Comparison of ENCODE assay signal across 8 cellular contexts in genomic region chr7:155371884-155372781, GRCh38.
A peak's percentile ranks its signal among the peaks of the same experiment; 100 is the strongest.
DNase-seq lines count a peak whose midpoint lies in the region; ATAC-seq, FAIRE-seq and TF ChIP-seq lines count a peak whose summit lies in the region.

No MANE protein-coding gene starts in this region.

- H3K4me1 Mint-ChIP-seq in neural progenitor cell (peaks cover 32% of the 10 kb centered on the region), Caco-2 (ENCODE audit: low read depth, unreplicated experiment) (peaks cover 6% of the 10 kb centered on the region)

- RAD21 ChIA-PET in GM12878 (lab: Charles Lee; ENCODE audit: unreplicated experiment) = no interaction called here

- H3K4me3 ChIP-seq in GM06990 (replicated peaks; ENCODE audit: low read depth, low read length) = no peak overlapping the region; the same call in none of the 2 replicates
- no peak overlapping the region for H3K4me3 ChIP-seq in HFF-Myc (replicated peaks; ENCODE audit: low read depth, low read length)
- peak overlapping the region; percentile 36; the same call in 1 of the 2 replicates for H3K4me3 ChIP-seq in GM12878
- H3K4me3 ChIP-seq in neural progenitor cell = no peak overlapping the region
- no peak overlapping the region for H3K4me3 ChIP-seq in Caco-2 (ENCODE audit: low read depth, low read length)

- no peak overlapping the region for H3K27ac Mint-ChIP-seq in neural progenitor cell
- H3K27ac Mint-ChIP-seq in Caco-2 (ENCODE audit: unreplicated experiment) = no peak overlapping the region

- POLR2A ChIA-PET in GM12878 (lab: Charles Lee) (no interaction called here), Caco-2 (lab: Charles Lee) (no interaction called here)

- H3K27ac ChIP-seq in GM12878 (ENCODE audit: control insufficient read depth, insufficient read depth) (no peak overlapping the region), neural progenitor cell (no peak overlapping the region)

- H3K4me2 ChIP-seq in GM12878 (ENCODE audit: control insufficient read depth, insufficient read depth) (peak overlapping the region; percentile 35; the same call in 1 of the 2 replicates), neural progenitor cell (peak overlapping the region; percentile 54)

- H3F3A ChIP-seq in neural progenitor cell (ENCODE audit: low read depth) = peaks cover 7% of the 10 kb centered on the region

- H3K9me3 Mint-ChIP-seq in neural progenitor cell (peaks cover 8% of the 10 kb centered on the region), Caco-2 (ENCODE audit: unreplicated experiment) (no peaks in the 10 kb centered on the region)

- H3K27me3 ChIP-seq in GM06990 (replicated peaks; ENCODE audit: control insufficient read depth, insufficient read depth, low read length) (peaks cover 11% of the 10 kb centered on the region), GM12878 (replicated peaks in 1 of 2; ENCODE audit: control insufficient read depth in 2 of 2, insufficient read depth in 2 of 2, low read length in 1 of 2) (peaks cover 13 to 47% of the 10 kb centered on the region in 2 experiments), neural progenitor cell (peaks cover 89% of the 10 kb centered on the region), Caco-2 (replicated peaks; ENCODE audit: control insufficient read depth, insufficient read depth, low read length) (peaks cover 2% of the 10 kb centered on the region; the same call in 1 of the 2 replicates)

- TF ChIP-seq CTCF in GM06990 (IDR thresholded peaks at IDR 0.05; ENCODE audit: insufficient read depth, low read length, poor library complexity, severe bottlenecking) (peak; percentile 49), HFF-Myc (IDR thresholded peaks at IDR 0.05; ENCODE audit: low read depth, low read length, missing control alignments) (peak; percentile 60), GM12878 (IDR thresholded peaks at IDR 0.05 in 2 of 3, conservative IDR thresholded peaks at IDR 0.05 in 1 of 3; ENCODE audit: control insufficient read depth in 2 of 3, extremely low read depth in 1 of 3, insufficient read depth in 1 of 3, low read depth in 3 of 3, low read length in 3 of 3) (peak; percentile 36 to 57 (median 40)), neural progenitor cell (IDR thresholded peaks at IDR 0.05) (peak; percentile 41), Caco-2 (IDR thresholded peaks at IDR 0.05; ENCODE audit: insufficient read depth in 1 of 2, low read depth in 1 of 2, low read length in 1 of 2, severe bottlenecking in 1 of 2, unreplicated experiment in 1 of 2) (peak in 1 of 2 experiments; percentile 23)

- CTCF ChIA-PET in GM12878 (lab: Yijun Ruan, JAX) (interaction anchor here (0.6 to 3.9 kb wide), 3 partner anchors 27 to 445 kb away, joined by 4 to 10 read pairs (median 4); no protein-coding TSS in a partner anchor), Caco-2 (lab: Charles Lee) (interaction anchor here (0.6 kb wide), 1 partner anchor 10 kb away, joined by 3 read pairs; no protein-coding TSS in a partner anchor)

- 4% methylated on average over 82 of the region's 82 CpGs for WGBS in GM12878 (ENCODE audit: insufficient coverage, insufficient replicate concordance, low lambda C conversion rate, missing lambda C conversion rate)

- intact Hi-C loops in GM12878 (cut with micrococcal nuclease; ENCODE audit: unreplicated experiment) (no loop called here), Caco-2 (cut with micrococcal nuclease; ENCODE audit: unreplicated experiment) (no loop called here)

- no peak overlapping the region for H3K4me3 Mint-ChIP-seq in neural progenitor cell
- H3K4me3 Mint-ChIP-seq in Caco-2 (ENCODE audit: unreplicated experiment) = no peak overlapping the region

- H4K20me1 ChIP-seq in GM12878 (ENCODE audit: control insufficient read depth, insufficient read depth) (no peaks in the 10 kb centered on the region), neural progenitor cell (ENCODE audit: low read depth) (peaks cover 68% of the 10 kb centered on the region)

- H3K79me2 ChIP-seq in GM12878 (ENCODE audit: control insufficient read depth, insufficient read depth, low read length) = no peaks in the 10 kb centered on the region
- H3K79me2 ChIP-seq in neural progenitor cell (ENCODE audit: low read depth) = no peaks in the 10 kb centered on the region

- no peak overlapping the region for H2AFZ ChIP-seq in GM12878 (ENCODE audit: control insufficient read depth, low read depth, low read length)
- H2AFZ ChIP-seq in neural progenitor cell (replicated peaks) = no peak overlapping the region

- H3K27me3 Mint-ChIP-seq in neural progenitor cell (ENCODE audit: insufficient read depth, low read depth) (peaks cover 73% of the 10 kb centered on the region), Caco-2 (ENCODE audit: insufficient read depth, unreplicated experiment) (peaks cover 26% of the 10 kb centered on the region)

- no peaks in the 10 kb centered on the region; the same call in 2 of the 3 replicates for H3K9me3 ChIP-seq in GM12878 (replicated peaks; ENCODE audit: control insufficient read depth, insufficient read depth, low read length)
- no peaks in the 10 kb centered on the region for H3K9me3 ChIP-seq in neural progenitor cell (ENCODE audit: low read depth)
- H3K9me3 ChIP-seq in Caco-2 = no peaks in the 10 kb centered on the region

- TF ChIP-seq RAD21 in GM12878 (IDR thresholded peaks at IDR 0.05; ENCODE audit: insufficient read depth, low read depth, low read length) = no peak

- H3K4me1 ChIP-seq in GM12878 (ENCODE audit: control insufficient read depth, insufficient read depth, low read length) = peaks cover 4% of the 10 kb centered on the region
- peaks cover 13% of the 10 kb centered on the region for H3K4me1 ChIP-seq in neural progenitor cell
- H3K4me1 ChIP-seq in Caco-2 = peaks cover 12% of the 10 kb centered on the region

- no peak overlapping the region for H3K9ac ChIP-seq in GM12878 (ENCODE audit: control insufficient read depth, insufficient read depth, low read length)
- H3K9ac ChIP-seq in neural progenitor cell = no peak overlapping the region

- peak; percentile 89 for ATAC-seq in GM12878

- H3K36me3 ChIP-seq in GM06990 (ENCODE audit: control insufficient read depth, insufficient read depth, low read length) = no peaks in the 10 kb centered on the region
- no peaks in the 10 kb centered on the region for H3K36me3 ChIP-seq in GM12878 (ENCODE audit: control insufficient read depth in 2 of 2, insufficient read depth in 2 of 2, low read length in 1 of 2)
- no peaks in the 10 kb centered on the region for H3K36me3 ChIP-seq in neural progenitor cell
- H3K36me3 ChIP-seq in Caco-2 (ENCODE audit: control insufficient read depth, insufficient read depth, low read length) = no peaks in the 10 kb centered on the region

- H3K36me3 Mint-ChIP-seq in neural progenitor cell = peaks cover 1% of the 10 kb centered on the region
- no peaks in the 10 kb centered on the region for H3K36me3 Mint-ChIP-seq in Caco-2 (ENCODE audit: insufficient read depth, unreplicated experiment)

- TF ChIP-seq EP300 in GM12878 (IDR thresholded peaks at IDR 0.05; ENCODE audit: borderline replicate concordance in 1 of 2, control insufficient read depth in 1 of 2, low read depth in 2 of 2, low read length in 2 of 2) = no peak

- BruUV-seq in GM12878 (replicated peaks; lab: Mats Ljungman, UMichigan) = no TSS peak
- BruUV-seq in Caco-2 (replicated peaks; lab: Mats Ljungman, UMichigan) = no TSS peak

- in situ Hi-C loops in GM12878 (cut with MboI) = no loop called here

- FAIRE-seq in GM12878 (lab: Jason Lieb, UNC) = no peak

- no peak for TF ChIP-seq POLR2A in GM12878 (IDR thresholded peaks at IDR 0.05; ENCODE audit: low read depth, low read length)

- peak; percentile 53 for DNase-seq in GM06990 (ENCODE audit: extremely low read depth, insufficient read length)
- no peak for DNase-seq in HFF-Myc (ENCODE audit: extremely low read depth, low read depth)
- no peak for DNase-seq in GM12878 (ENCODE audit: low read depth, low spot score)
- peak; percentile 38 for DNase-seq in neural progenitor cell (ENCODE audit: low spot score)
- DNase-seq in central memory CD4-positive, alpha-beta T cell = no peak
- no peak for DNase-seq in NCI-H187 treated with DMSO at 0.1 percent for 48 hours (lab: John Stamatoyannopoulos, UW)
- no peak for DNase-seq in SHP77 treated with DMSO at 0.1 percent for 48 hours (lab: John Stamatoyannopoulos, UW)
- DNase-seq in Caco-2 = no peak

- SMC1A ChIA-PET in GM12878 (lab: Charles Lee; ENCODE audit: uncharacterized antibody, unreplicated experiment) = interaction anchor here (0.8 kb wide), 1 partner anchor 9 kb away, joined by 4 read pairs; no protein-coding TSS in a partner anchor

TF ChIP-seq in GM12878, 131 proteins besides CTCF, POLR2A, EP300 and RAD21:
- TF ChIP-seq MEF2B (IDR thresholded peaks at IDR 0.05; ENCODE audit: partially characterized antibody, poor library complexity, severe bottlenecking) (peak; percentile 71), GATAD2B (conservative IDR thresholded peaks at IDR 0.05; ENCODE audit: low read depth) (0 out of 2 replicates have a peak, but pooled peaks have one; percentile 28), HDAC6 (IDR thresholded peaks at IDR 0.05; ENCODE audit: unreplicated experiment) (peak; percentile 40), ZSCAN29 (IDR thresholded peaks at IDR 0.05) (no peak)
TF ChIP-seq in GM12878: peak in this region for 3.

Comparison
In these comparisons a context has a peak if more than half of its experiments do, and no peak if none do; other contexts are left out.
1. DNase-seq: peak in GM06990 (single experiment) and neural progenitor cell (single experiment); none in HFF-Myc (single experiment), GM12878 (single experiment), central memory CD4-positive, alpha-beta T cell (single experiment), NCI-H187 treated with DMSO at 0.1 percent for 48 hours (single experiment), SHP77 treated with DMSO at 0.1 percent for 48 hours (single experiment) and Caco-2 (0 of 2).